23 cellular contexts compared by ENCODE assay signal in genomic region chr18:23451011-23451410, GRCh38. TPM values are rescaled to one million over a fixed set of nuclear protein-coding genes. Genes with fewer than 3 reads are reported as not detected.
DNase-seq lines count a peak whose midpoint lies in the region; ATAC-seq, FAIRE-seq and TF ChIP-seq lines count a peak whose summit lies in the region.
"Had no signal": no experiment of that assay in that cellular context is flagged by ENCODE, and none has a peak within 500 bp of the region (broad histone marks: within the 10 kb centered on the region; RNA-seq: fewer than 3 reads in every experiment).

No MANE protein-coding gene starts in this region.

- no peaks in the 10 kb centered on the region for H3K27me3 Mint-ChIP-seq in Caco-2 (ENCODE audit: insufficient read depth, unreplicated experiment)
- peaks cover 13% of the 10 kb centered on the region for H3K27me3 Mint-ChIP-seq in neural crest cell (ENCODE audit: low read depth)

- H4K20me1 ChIP-seq in GM23248 (ENCODE audit: insufficient read depth) (peaks cover 3% of the 10 kb centered on the region; the same call in 1 of the 2 replicates), GM12878 (ENCODE audit: control insufficient read depth, insufficient read depth) (no peaks in the 10 kb centered on the region)

- no peaks in the 10 kb centered on the region for H3K9me2 ChIP-seq in GM23248 (ENCODE audit: insufficient read depth)

- H3K4me3 ChIP-seq in Caco-2 (ENCODE audit: low read depth, low read length) (no peak overlapping the region), GM23248 (no peak overlapping the region), GM12878 (peak overlapping the region; percentile 23; the same call in 1 of the 2 replicates)
- H3K4me3 ChIP-seq: HAP-1 had no signal

- H3K9ac ChIP-seq in GM23248 (no peak overlapping the region), GM12878 (ENCODE audit: control insufficient read depth, insufficient read depth, low read length) (peak overlapping the region; percentile 40)

- ATAC-seq in GM12878 = no peak
- no peak for ATAC-seq in HG03196 (IDR thresholded peaks at IDR 0.05; ENCODE audit: unreplicated experiment)
- no peak for ATAC-seq in GM21528 (IDR thresholded peaks at IDR 0.05; ENCODE audit: low FRiP score, unreplicated experiment)
- no peak for ATAC-seq in GM21786 (IDR thresholded peaks at IDR 0.05; ENCODE audit: unreplicated experiment)
- ATAC-seq: SK-N-SH treated with all-trans-retinoic acid at 6 μM for 48 hours had no signal

- H3K27ac ChIP-seq in GM23248 (no peak overlapping the region), GM12878 (ENCODE audit: control insufficient read depth, insufficient read depth) (peak overlapping the region; percentile 78)
- H3K27ac ChIP-seq: HL-60 had no signal

- in situ Hi-C loops in GM23248 (cut with MboI) (no loop called here), GM12878 (cut with MboI) (loop anchor here (25.0 kb wide), 1 partner anchor 1839 kb away; the partner anchor contains the start of genes ESCO1 and SNRPD1)

- POLR2A ChIA-PET in Caco-2 (lab: Charles Lee) (no interaction called here), GM12878 (lab: Charles Lee) (interaction anchor here (1.3 to 1.7 kb wide), 2 partner anchors 30 kb away, joined by 3 to 8 read pairs; no protein-coding TSS in a partner anchor)

- DNase-seq in Caco-2 (no peak), GM23248 (no peak), GM12878 (ENCODE audit: low read depth, low spot score) (no peak), neural crest cell (ENCODE audit: low read depth, low spot score) (no peak), globus pallidus (ENCODE audit: low spot score) (no peak)
- DNase-seq: AML-193; EL; MV-4-11; NCI-H1436; NCI-H2029; NCI-H2171; NCI-H446; NCI-H69; NK-92 treated with Interleukin-12 subunit alpha and Interleukin-12 subunit beta, amount 100 ng/mL, for 24 hours; OCI-M1; SHP77 treated with DMSO at 0.1 percent for 48 hours had no signal

- H3K4me3 Mint-ChIP-seq in Caco-2 (ENCODE audit: unreplicated experiment) = no peak overlapping the region
- peak overlapping the region; percentile 22 for H3K4me3 Mint-ChIP-seq in neural crest cell

- H2AFZ ChIP-seq in GM23248 = peak overlapping the region; percentile 95; the same call in 1 of the 2 replicates
- H2AFZ ChIP-seq in GM12878 (ENCODE audit: control insufficient read depth, low read depth, low read length) = peak overlapping the region; percentile 73

- H3K4me2 ChIP-seq in GM23248 (ENCODE audit: unreplicated experiment) = no peak overlapping the region
- H3K4me2 ChIP-seq in GM12878 (ENCODE audit: control insufficient read depth, insufficient read depth) = peak overlapping the region; percentile 68; the same call in 1 of the 2 replicates

- FAIRE-seq in GM12878 (lab: Jason Lieb, UNC) = no peak
- FAIRE-seq: HTR-8/SVneo had no signal

- H3K9me3 ChIP-seq in Caco-2 = no peaks in the 10 kb centered on the region
- no peaks in the 10 kb centered on the region for H3K9me3 ChIP-seq in GM23248 (ENCODE audit: low read depth)
- H3K9me3 ChIP-seq in GM12878 (replicated peaks; ENCODE audit: control insufficient read depth, insufficient read depth, low read length) = no peaks in the 10 kb centered on the region; the same call in 2 of the 3 replicates
- H3K9me3 ChIP-seq: HAP-1 had no signal

- peak overlapping the region; percentile 35 for H3K27ac Mint-ChIP-seq in Caco-2 (ENCODE audit: unreplicated experiment)
- no peak overlapping the region for H3K27ac Mint-ChIP-seq in neural crest cell (ENCODE audit: unreplicated experiment)

- no peak for TF ChIP-seq RAD21 in GM12878 (IDR thresholded peaks at IDR 0.05; ENCODE audit: insufficient read depth, low read depth, low read length)

- peaks cover 25% of the 10 kb centered on the region for H3F3A ChIP-seq in GM23248 (ENCODE audit: insufficient read depth)

- no TSS peak for BruUV-seq in Caco-2 (replicated peaks; lab: Mats Ljungman, UMichigan)
- no TSS peak for BruUV-seq in GM12878 (replicated peaks; lab: Mats Ljungman, UMichigan)

- intact Hi-C loops in Caco-2 (cut with micrococcal nuclease; ENCODE audit: unreplicated experiment) (no loop called here), GM12878 (cut with micrococcal nuclease; ENCODE audit: unreplicated experiment) (loop anchor here (5.0 kb wide), 1 partner anchor 51 kb away; the partner anchor contains the start of gene RMC1)

- TF ChIP-seq EP300 in GM12878 (IDR thresholded peaks at IDR 0.05; ENCODE audit: borderline replicate concordance in 1 of 2, control insufficient read depth in 1 of 2, low read depth in 2 of 2, low read length in 2 of 2) = no peak

- H3K36me3 Mint-ChIP-seq in Caco-2 (ENCODE audit: insufficient read depth, unreplicated experiment) (no peaks in the 10 kb centered on the region), neural crest cell (ENCODE audit: low read depth) (no peaks in the 10 kb centered on the region)

- RAD21 ChIA-PET in GM12878 (lab: Charles Lee; ENCODE audit: unreplicated experiment) = no interaction called here

- CTCF ChIA-PET in Caco-2 (lab: Charles Lee) = no interaction called here
- CTCF ChIA-PET in GM12878 (lab: Yijun Ruan, JAX) = no interaction called here

- 96 to 97% methylated on average over 14 to 18 of the region's 18 CpGs for WGBS in GM23248 (ENCODE audit: low coverage in 1 of 2, low lambda C conversion rate in 2 of 2, missing lambda C conversion rate in 2 of 2), 2 experiments
- 71% methylated on average over 18 of the region's 18 CpGs for WGBS in GM12878 (ENCODE audit: insufficient coverage, insufficient replicate concordance, low lambda C conversion rate, missing lambda C conversion rate)

- H3K27me3 ChIP-seq in Caco-2 (replicated peaks; ENCODE audit: control insufficient read depth, insufficient read depth, low read length) (no peaks in the 10 kb centered on the region), GM23248 (replicated peaks; ENCODE audit: insufficient read depth) (no peaks in the 10 kb centered on the region), GM12878 (replicated peaks in 1 of 2; ENCODE audit: control insufficient read depth in 2 of 2, insufficient read depth in 2 of 2, low read length in 1 of 2) (no peaks in the 10 kb centered on the region)

- no peaks in the 10 kb centered on the region for H3K36me3 ChIP-seq in Caco-2 (ENCODE audit: control insufficient read depth, insufficient read depth, low read length)
- no peaks in the 10 kb centered on the region; the same call in 1 of the 2 replicates for H3K36me3 ChIP-seq in GM23248 (ENCODE audit: low read depth)
- H3K36me3 ChIP-seq in GM12878 (ENCODE audit: control insufficient read depth in 2 of 2, insufficient read depth in 2 of 2, low read length in 1 of 2) = 0 out of 4 replicates have a peak, but pooled peaks cover 0 to under 1% of the 10 kb centered on the region in 2 experiments
- H3K36me3 ChIP-seq: HAP-1 had no signal

- SMC1A ChIA-PET in GM12878 (lab: Charles Lee; ENCODE audit: uncharacterized antibody, unreplicated experiment) = interaction anchor here (0.7 to 2.6 kb wide), 2 partner anchors 9 to 29 kb away, joined by 3 to 12 read pairs; no protein-coding TSS in a partner anchor

- H3K9me3 Mint-ChIP-seq in Caco-2 (ENCODE audit: unreplicated experiment) = no peaks in the 10 kb centered on the region
- H3K9me3 Mint-ChIP-seq in neural crest cell = no peaks in the 10 kb centered on the region

- peaks cover 30% of the 10 kb centered on the region for H3K79me2 ChIP-seq in GM23248 (ENCODE audit: insufficient read depth)
- H3K79me2 ChIP-seq in GM12878 (ENCODE audit: control insufficient read depth, insufficient read depth, low read length) = peaks cover 32% of the 10 kb centered on the region

- no peak for TF ChIP-seq POLR2A in GM12878 (IDR thresholded peaks at IDR 0.05; ENCODE audit: low read depth, low read length)

- no peaks in the 10 kb centered on the region for H3K4me1 Mint-ChIP-seq in Caco-2 (ENCODE audit: low read depth, unreplicated experiment)
- peaks cover 24% of the 10 kb centered on the region for H3K4me1 Mint-ChIP-seq in neural crest cell

- no peak for TF ChIP-seq CTCF in Caco-2 (IDR thresholded peaks at IDR 0.05; ENCODE audit: insufficient read depth in 1 of 2, low read depth in 1 of 2, low read length in 1 of 2, severe bottlenecking in 1 of 2, unreplicated experiment in 1 of 2)
- TF ChIP-seq CTCF in GM12878 (IDR thresholded peaks at IDR 0.05 in 2 of 3, conservative IDR thresholded peaks at IDR 0.05 in 1 of 3; ENCODE audit: control insufficient read depth in 2 of 3, extremely low read depth in 1 of 3, insufficient read depth in 1 of 3, low read depth in 3 of 3, low read length in 3 of 3) = no peak
- TF ChIP-seq CTCF in neural crest cell (conservative IDR thresholded peaks at IDR 0.05) = no peak

- H3K4me1 ChIP-seq in Caco-2 = 0 out of 2 replicates have a peak, but pooled peaks cover 6% of the 10 kb centered on the region
- H3K4me1 ChIP-seq in GM23248 (ENCODE audit: insufficient read depth) = peaks cover 15% of the 10 kb centered on the region
- peaks cover 14% of the 10 kb centered on the region for H3K4me1 ChIP-seq in GM12878 (ENCODE audit: control insufficient read depth, insufficient read depth, low read length)

RNA-seq across cellular contexts. Expression of gene RIOK3, which starts 2.1 kb away (rescaled TPM):
- 28.1 and 32.4 TPM in 2 replicates for total RNA-seq in Caco-2 (2022)
- 71.7 and 89.3 TPM in 2 replicates for total RNA-seq in GM23248 (2014; rRNA removed; shearing (Covaris generic))
- 78.4 and 81.8 TPM in 2 replicates for polyA plus RNA-seq in GM23248 (2016; fragmentation: Nextera tagmentation; extraction: Ambion mirVana)
- 127 and 131 TPM in 2 replicates for total RNA-seq in GM12878 (2013; cell fraction: nucleolus; rRNA removed)
- total RNA-seq in GM12878 (2014; rRNA removed) = 48.2 and 49.1 TPM in 2 replicates
- 68.8 and 72.4 TPM in 2 replicates for total RNA-seq in GM12878 (2014; rRNA removed; fragmentation: Illumina TruSeq; extraction: Trizol)
- 44.1 and 45.6 TPM in 2 replicates for total RNA-seq in GM12878 (2021)
- 41.7 TPM for polyA plus RNA-seq in GM12878 (2011; ENCODE audit: low read depth)
- 87.5 and 132 TPM in 2 replicates for polyA plus RNA-seq in GM12878 (2011; rRNA removed)
- 40.0 and 41.4 TPM in 2 replicates for polyA plus RNA-seq in GM12878 (2011; cell fraction: cytosol; rRNA removed)
- polyA plus RNA-seq in GM12878 (2011; cell fraction: nucleus; rRNA removed) = 62.5 and 68.4 TPM in 2 replicates
- polyA plus RNA-seq in GM12878 (2012) = 65.0 and 74.9 TPM in 2 replicates
- 59.5 and 68.1 TPM in 2 replicates for polyA plus RNA-seq in GM12878 (2014; fragmentation: Illumina TruSeq; extraction: Trizol)
- 10 to 100 TPM; 18.0 to 28.1 TPM for polyA plus RNA-seq in GM12878 (2014; fragmentation: Nextera tagmentation; extraction: Ambion mirVana)
- 36.4 and 41.5 TPM in 2 replicates for polyA plus RNA-seq in GM12878 (2014; rRNA removed)
- polyA plus RNA-seq in GM12878 (2016; fragmentation: Nextera tagmentation; extraction: Ambion mirVana) = 10 to 100 TPM; 68.9 to 70.8 TPM
- polyA minus RNA-seq in GM12878 (2011; rRNA and poly(A)+ RNA removed) = 49.6 and 65.0 TPM in 2 replicates
- polyA minus RNA-seq in GM12878 (2011; cell fraction: cytosol; rRNA and poly(A)+ RNA removed) = 39.8 and 43.3 TPM in 2 replicates
- 32.5 and 48.0 TPM in 2 replicates for polyA minus RNA-seq in GM12878 (2011; cell fraction: nucleus; rRNA and poly(A)+ RNA removed)
- 35.3 and 39.4 TPM in 2 replicates for total RNA-seq in neural crest cell

RNA-seq across cellular contexts. Expression of gene RMC1, which starts 52.3 kb away (rescaled TPM):
- total RNA-seq in Caco-2 (2022) = 12.1 and 12.9 TPM in 2 replicates
- total RNA-seq in GM23248 (2014; rRNA removed; shearing (Covaris generic)) = 13.3 and 22.8 TPM in 2 replicates
- 22.1 and 24.9 TPM in 2 replicates for polyA plus RNA-seq in GM23248 (2016; fragmentation: Nextera tagmentation; extraction: Ambion mirVana)
- 46.6 and 49.8 TPM in 2 replicates for total RNA-seq in GM12878 (2013; cell fraction: nucleolus; rRNA removed)
- 47.4 and 51.9 TPM in 2 replicates for total RNA-seq in GM12878 (2014; rRNA removed)
- 38.3 and 40.3 TPM in 2 replicates for total RNA-seq in GM12878 (2014; rRNA removed; fragmentation: Illumina TruSeq; extraction: Trizol)
- total RNA-seq in GM12878 (2021) = 41.9 TPM in 2 replicates
- polyA plus RNA-seq in GM12878 (2011; ENCODE audit: low read depth) = 43.3 TPM
- polyA plus RNA-seq in GM12878 (2011; rRNA removed) = 49.3 and 51.4 TPM in 2 replicates
- polyA plus RNA-seq in GM12878 (2011; cell fraction: cytosol; rRNA removed) = 49.1 and 52.7 TPM in 2 replicates
- 104 and 110 TPM in 2 replicates for polyA plus RNA-seq in GM12878 (2011; cell fraction: nucleus; rRNA removed)
- 28.9 and 32.2 TPM in 2 replicates for polyA plus RNA-seq in GM12878 (2012)
- polyA plus RNA-seq in GM12878 (2014; fragmentation: Illumina TruSeq; extraction: Trizol) = 42.2 and 49.6 TPM in 2 replicates
- 10 to 100 TPM in 1 of 2 experiments, 1 to 10 TPM in 1; 8.4 to 25.7 TPM for polyA plus RNA-seq in GM12878 (2014; fragmentation: Nextera tagmentation; extraction: Ambion mirVana)
- polyA plus RNA-seq in GM12878 (2014; rRNA removed) = 41.9 and 42.9 TPM in 2 replicates
- polyA plus RNA-seq in GM12878 (2016; fragmentation: Nextera tagmentation; extraction: Ambion mirVana) = 10 to 100 TPM; 54.2 to 57.6 TPM
- 40.5 and 50.8 TPM in 2 replicates for polyA minus RNA-seq in GM12878 (2011; rRNA and poly(A)+ RNA removed)
- 13.6 and 17.7 TPM in 2 replicates for polyA minus RNA-seq in GM12878 (2011; cell fraction: cytosol; rRNA and poly(A)+ RNA removed)
- polyA minus RNA-seq in GM12878 (2011; cell fraction: nucleus; rRNA and poly(A)+ RNA removed) = 21.9 and 34.4 TPM in 2 replicates
- total RNA-seq in neural crest cell = 25.1 and 28.9 TPM in 2 replicates
